Comparison of ENCODE assay signal across 8 cellular contexts in the genomic region with DNA sequence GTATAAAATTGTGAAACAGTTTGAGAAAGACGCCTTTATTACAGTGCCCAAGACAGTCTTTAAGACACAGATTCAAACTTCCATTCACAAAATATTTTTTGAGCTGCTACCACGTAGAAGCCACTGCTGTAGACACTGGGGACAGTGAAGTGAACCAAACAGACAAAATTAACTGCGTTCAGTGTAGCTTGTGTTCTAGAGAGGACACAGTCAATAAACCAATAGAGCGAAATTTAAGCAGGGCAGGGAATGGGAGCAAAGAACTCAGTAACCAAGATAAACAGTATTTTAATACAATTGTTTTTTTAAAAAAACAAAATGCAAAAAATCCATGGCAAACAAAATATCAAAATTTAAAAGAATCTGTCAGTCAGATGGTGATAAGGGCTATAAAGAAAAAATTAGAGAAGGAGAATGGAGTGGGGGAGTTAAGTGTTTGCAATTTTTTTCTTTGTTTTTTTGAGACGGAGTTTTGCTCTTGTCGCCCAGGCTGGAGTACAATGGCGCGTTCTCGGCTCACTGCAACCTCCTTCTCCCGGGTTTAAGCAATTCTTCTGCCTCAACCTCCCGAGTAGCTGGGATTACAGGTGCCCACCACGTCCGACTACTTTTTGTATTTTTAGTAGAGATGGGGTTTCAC. TPM values are rescaled to one million over a fixed set of nuclear protein-coding genes. Genes with fewer than 3 reads are reported as not detected.
A peak's percentile ranks its signal among the peaks of the same experiment; 100 is the strongest.
DNase-seq lines count a peak whose midpoint lies in the region; ATAC-seq and TF ChIP-seq lines count a peak whose summit lies in the region.

No MANE protein-coding gene starts in this region.

- peak; percentile 26 for ATAC-seq in HG03354 (IDR thresholded peaks at IDR 0.05; ENCODE audit: poor library complexity, severe bottlenecking, unreplicated experiment)
- ATAC-seq in mucosa of descending colon = no peak

- in situ Hi-C loops in brain microvascular endothelial cell (cut with HindIII; ENCODE audit: low pct_ligation_motif_present, low sequenced_read_pairs) (no loop called here), GM13977 (cut with MboI; ENCODE audit: low pct_unique_long_range_greater_than_20kb, low sequenced_read_pairs, unreplicated experiment) (no loop called here)

- H3K27ac Mint-ChIP-seq in activated T-cell treated with anti-CD3 and anti-CD28 coated beads, Interleukin-2, amount 50 U/mL, for 24 hours = peak overlapping the region; percentile 95

- peak overlapping the region; percentile 90 for H3K4me3 Mint-ChIP-seq in activated T-cell treated with anti-CD3 and anti-CD28 coated beads, Interleukin-2, amount 50 U/mL, for 24 hours

- no peaks in the 10 kb centered on the region for H3K27me3 ChIP-seq in brain microvascular endothelial cell (replicated peaks)

- peak overlapping the region; percentile 52 for H3K4me3 ChIP-seq in brain microvascular endothelial cell (ENCODE audit: low read depth, low read length)
- H3K4me3 ChIP-seq in mucosa of descending colon = peak overlapping the region; percentile 65

- H3K4me1 ChIP-seq in mucosa of descending colon (ENCODE audit: low read depth) = peaks cover 7% of the 10 kb centered on the region

- no peaks in the 10 kb centered on the region for H3K9me3 Mint-ChIP-seq in activated T-cell treated with anti-CD3 and anti-CD28 coated beads, Interleukin-2, amount 50 U/mL, for 24 hours

- peak overlapping the region; percentile 12 for H3K27ac ChIP-seq in brain microvascular endothelial cell

- peaks cover 5% of the 10 kb centered on the region for H3K36me3 Mint-ChIP-seq in activated T-cell treated with anti-CD3 and anti-CD28 coated beads, Interleukin-2, amount 50 U/mL, for 24 hours (ENCODE audit: low read depth)

- TF ChIP-seq CTCF in brain microvascular endothelial cell (IDR thresholded peaks at IDR 0.05; ENCODE audit: low read depth, low read length, missing control alignments) = no peak
- TF ChIP-seq CTCF in mucosa of descending colon (IDR thresholded peaks at IDR 0.05) = no peak
- no peak for TF ChIP-seq CTCF in GM13977 (IDR thresholded peaks at IDR 0.05; ENCODE audit: extremely low read depth, insufficient read depth, missing control alignments)

- H3K27me3 Mint-ChIP-seq in activated T-cell treated with anti-CD3 and anti-CD28 coated beads, Interleukin-2, amount 50 U/mL, for 24 hours = no peaks in the 10 kb centered on the region

- intact Hi-C loops in mucosa of descending colon (cut with DNase I, micrococcal nuclease) = no loop called here

- peaks cover 17% of the 10 kb centered on the region for H3K4me1 Mint-ChIP-seq in activated T-cell treated with anti-CD3 and anti-CD28 coated beads, Interleukin-2, amount 50 U/mL, for 24 hours (ENCODE audit: low read depth)

- H3K36me3 ChIP-seq in brain microvascular endothelial cell (replicated peaks) (no peaks in the 10 kb centered on the region), mucosa of descending colon (ENCODE audit: low read depth) (peaks cover 3% of the 10 kb centered on the region)

- DNase-seq in activated T-cell treated with anti-CD3 and anti-CD28 coated beads, Interleukin-2, amount 50 U/mL, for 24 hours = no peak
- DNase-seq in activated T-cell treated with anti-CD3 and anti-CD28 coated beads for 4 hours (no peak), brain microvascular endothelial cell (no peak), mucosa of descending colon (no peak), hepatic stellate cell (ENCODE audit: low spot score) (no peak), GOT3 (lab: John Stamatoyannopoulos, UW) (no peak), GM13977 (ENCODE audit: low spot score) (no peak)

- no peaks in the 10 kb centered on the region for H3K9me3 ChIP-seq in mucosa of descending colon

RNA-seq across cellular contexts. Expression of gene PARS2, which starts 0.7 kb away (rescaled TPM):
- total RNA-seq in mucosa of descending colon = 1 to 10 TPM; 6.4 to 8.7 (median 7.2) TPM

RNA-seq across cellular contexts. Expression of gene TTC22, which starts 36.1 kb away (rescaled TPM):
- 100 to 1,000 TPM in 1 of 3 donors, 10 to 100 TPM in 2; 51.6 to 122 (median 70.8) TPM for total RNA-seq in mucosa of descending colon

RNA-seq across cellular contexts. Expression of gene TTC4, which starts 49.4 kb away (rescaled TPM):
- 10 to 100 TPM; 12.1 to 16.7 (median 15.2) TPM for total RNA-seq in mucosa of descending colon
